ENCODE assay signal across 25 cellular contexts in the genomic region with DNA sequence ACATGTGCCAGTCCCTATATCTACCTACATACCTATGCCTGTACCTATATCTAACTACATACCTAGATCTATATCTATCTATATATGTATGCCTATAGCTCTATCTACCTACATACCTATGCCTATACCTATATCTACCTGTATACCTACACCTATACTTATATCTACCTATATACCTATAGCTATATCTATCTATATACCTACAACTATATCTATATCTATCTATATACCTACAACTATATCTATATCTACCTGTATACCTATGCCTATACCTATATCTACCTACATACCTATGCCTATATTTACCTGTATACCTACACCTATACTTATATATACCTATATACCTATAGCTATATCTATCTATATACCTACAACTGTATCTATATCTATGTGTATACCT.
"Had no signal": no experiment of that assay in that cellular context is flagged by ENCODE, and none has a peak within 500 bp of the region (broad histone marks: within the 10 kb centered on the region; RNA-seq: fewer than 3 reads in every experiment).

No MANE protein-coding gene starts in this region.

- H3K36me3 ChIP-seq: colonic mucosa, esophagus muscularis mucosa, esophagus squamous epithelium, gastrocnemius medialis, gastroesophageal sphincter, heart left ventricle, heart right ventricle had no signal

- H3K4me1 ChIP-seq: colonic mucosa, esophagus muscularis mucosa, esophagus squamous epithelium, foreskin keratinocyte, gastrocnemius medialis, gastroesophageal sphincter, heart left ventricle, heart right ventricle had no signal

- H3K27me3 ChIP-seq: colonic mucosa, foreskin keratinocyte, gastrocnemius medialis had no signal

- H3K27me3 Mint-ChIP-seq: dendritic cell treated with granulocyte-macrophage colony-stimulating factor and Interleukin-4, amounts not matched to agents 40 ng/mL and 50 ng/mL, for 4 days had no signal

- H3K9me3 Mint-ChIP-seq: dendritic cell treated with granulocyte-macrophage colony-stimulating factor and Interleukin-4, amounts not matched to agents 40 ng/mL and 50 ng/mL, for 4 days; effector memory CD8-positive, alpha-beta T cell; endodermal cell had no signal

- ATAC-seq: effector memory CD8-positive, alpha-beta T cell; esophagus mucosa; gastrocnemius medialis; gastroesophageal sphincter; heart left ventricle; heart right ventricle had no signal

- H3K4me3 Mint-ChIP-seq: dendritic cell treated with granulocyte-macrophage colony-stimulating factor and Interleukin-4, amounts not matched to agents 40 ng/mL and 50 ng/mL, for 4 days; effector memory CD8-positive, alpha-beta T cell; endodermal cell had no signal

- H3K4me3 ChIP-seq: colonic mucosa, coronary artery, dorsolateral prefrontal cortex, esophagus muscularis mucosa, esophagus squamous epithelium, gastrocnemius medialis, gastroesophageal sphincter, heart left ventricle, heart right ventricle had no signal

- DNase-seq: colonic mucosa; cortex of kidney; dermis blood vessel endothelial cell; dorsolateral prefrontal cortex; effector CD4-positive, alpha-beta T cell; effector CD8-positive, alpha-beta T cell; effector memory CD4-positive, alpha-beta T cell; effector memory CD8-positive, alpha-beta T cell; erythroblast; esophagus squamous epithelium; foreskin fibroblast; foreskin melanocyte; gastrocnemius medialis; glutamatergic neuron; head of caudate nucleus; heart left ventricle; heart right ventricle had no signal

- H3K27ac Mint-ChIP-seq: dendritic cell treated with granulocyte-macrophage colony-stimulating factor and Interleukin-4, amounts not matched to agents 40 ng/mL and 50 ng/mL, for 4 days; effector memory CD8-positive, alpha-beta T cell; endodermal cell had no signal

- H3K27ac ChIP-seq: colonic mucosa, coronary artery, dorsolateral prefrontal cortex, epithelial cell of prostate, esophagus muscularis mucosa, esophagus squamous epithelium, foreskin keratinocyte, gastrocnemius medialis, gastroesophageal sphincter, heart left ventricle, heart right ventricle had no signal

- H3K9me3 ChIP-seq: colonic mucosa, esophagus muscularis mucosa, esophagus squamous epithelium, gastrocnemius medialis, gastroesophageal sphincter, heart left ventricle had no signal
